ENCODE assay signal across 9 cellular contexts in genomic region chr12:54596526-54596946, GRCh38. TPM values are rescaled to one million over a fixed set of nuclear protein-coding genes. Genes with fewer than 3 reads are reported as not detected.
DNase-seq lines count a peak whose midpoint lies in the region; ATAC-seq and TF ChIP-seq lines count a peak whose summit lies in the region.
"Had no signal": no experiment of that assay in that cellular context is flagged by ENCODE, and none has a peak within 500 bp of the region (broad histone marks: within the 10 kb centered on the region; RNA-seq: fewer than 3 reads in every experiment).

No MANE protein-coding gene starts in this region.

- H3K9ac ChIP-seq in liver (ENCODE audit: low read depth in 1 of 2, low read length in 2 of 2) = no peak overlapping the region
- H3K9ac ChIP-seq: BLaER1 treated with 17β-estradiol and CSF1 and Interleukin-3, amounts not matched to agents 10 nM and 100 nM had no signal

- ATAC-seq in GM21390 (IDR thresholded peaks at IDR 0.05; ENCODE audit: unreplicated experiment) = no peak

- H3K27ac ChIP-seq in liver (ENCODE audit: low read depth in 1 of 2, low read length in 2 of 2) = no peak overlapping the region
- H3K27ac ChIP-seq: BLaER1 treated with 17β-estradiol and CSF1 and Interleukin-3, amounts not matched to agents 10 nM and 100 nM had no signal

- no peaks in the 10 kb centered on the region for H3K27me3 ChIP-seq in liver (ENCODE audit: control insufficient read depth in 4 of 4, insufficient read depth in 4 of 4, low read length in 3 of 4)
- H3K27me3 ChIP-seq: BLaER1 treated with 17β-estradiol and CSF1 and Interleukin-3, amounts not matched to agents 10 nM and 100 nM had no signal

- H3K36me3 ChIP-seq in liver (ENCODE audit: control insufficient read depth in 4 of 4, insufficient read depth in 3 of 4, low read depth in 1 of 4, low read length in 3 of 4) = no peaks in the 10 kb centered on the region
- H3K36me3 ChIP-seq: BLaER1 treated with 17β-estradiol and CSF1 and Interleukin-3, amounts not matched to agents 10 nM and 100 nM had no signal

- peak; percentile 83 for TF ChIP-seq CTCF in liver (IDR thresholded peaks at IDR 0.05; ENCODE audit: low read depth, low read length, missing input control)

- peaks cover 0 to 9% (median 1%) of the 10 kb centered on the region in 4 donors for H3K4me1 ChIP-seq in liver (ENCODE audit: control insufficient read depth in 4 of 4, insufficient read depth in 4 of 4, low read length in 3 of 4)

- H3K9me3 ChIP-seq in liver (ENCODE audit: control insufficient read depth in 4 of 4, low read length in 3 of 4) = no peaks in the 10 kb centered on the region
- H3K9me3 ChIP-seq: BLaER1 treated with 17β-estradiol and CSF1 and Interleukin-3, amounts not matched to agents 10 nM and 100 nM had no signal

- 11% methylated on average over 3 of the region's 3 CpGs for WGBS in liver

- no peak overlapping the region for H3K4me3 ChIP-seq in liver (ENCODE audit: low read depth in 1 of 3, low read length in 3 of 3)
- H3K4me3 ChIP-seq: BLaER1 treated with 17β-estradiol and CSF1 and Interleukin-3, amounts not matched to agents 10 nM and 100 nM had no signal

- DNase-seq in NCI-H2081 (lab: John Stamatoyannopoulos, UW) = peak; percentile 41 to 42
- no peak for DNase-seq in NCI-H2081 treated with DMSO at 0.1 percent for 48 hours (lab: John Stamatoyannopoulos, UW)
- peak; percentile 12 for DNase-seq in NCI-H146 treated with DMSO at 0.1 percent for 48 hours (lab: John Stamatoyannopoulos, UW; ENCODE audit: unreplicated experiment)
- peak; percentile 74 for DNase-seq in activated CD4-positive, alpha-beta T cell treated with anti-CD3 and anti-CD28 coated beads for 48 hours
- DNase-seq in dermis blood vessel endothelial cell = peak; percentile 80
- peak; percentile 10 for DNase-seq in stimulated activated CD8-positive, alpha-beta memory T cell treated with anti-CD3 and anti-CD28 coated beads, Interleukin-12 subunit alpha, Interleukin-12 subunit beta, amount 100 ng/mL, for 24 hours (ENCODE audit: extremely low read depth)

- peak; percentile 75 to 82 for TF ChIP-seq RAD21 in liver (IDR thresholded peaks at IDR 0.05)

TF ChIP-seq in liver, 16 proteins besides CTCF, POLR2A, EP300 and RAD21:
- TF ChIP-seq GABPA (IDR thresholded peaks at IDR 0.05 in 1 of 2, conservative IDR thresholded peaks at IDR 0.05 in 1 of 2) (no peak), EGR1 (IDR thresholded peaks at IDR 0.05; ENCODE audit: low read depth in 2 of 2) (no peak), RXRA (IDR thresholded peaks at IDR 0.05) (peak in 1 of 2 donors; percentile 20), REST (IDR thresholded peaks at IDR 0.05) (peak; percentile 9), YY1 (IDR thresholded peaks at IDR 0.05) (peak; percentile 12), ZBTB33 (IDR thresholded peaks at IDR 0.05) (no peak), FOXA2 (IDR thresholded peaks at IDR 0.05) (no peak), SP1 (IDR thresholded peaks at IDR 0.05) (peak; percentile 10), ATF3 (IDR thresholded peaks at IDR 0.05) (no peak), HNF4A (conservative IDR thresholded peaks at IDR 0.05) (peak; percentile 60 to 70), MAX (IDR thresholded peaks at IDR 0.05) (no peak), HNF4G (IDR thresholded peaks at IDR 0.05) (no peak), JUND (IDR thresholded peaks at IDR 0.05) (peak in 1 of 2 donors; percentile 40), TAF1 (conservative IDR thresholded peaks at IDR 0.05) (no peak), NR2F2 (IDR thresholded peaks at IDR 0.05) (no peak), FOXA1 (IDR thresholded peaks at IDR 0.05) (no peak)

RNA-seq across cellular contexts. Expression of gene PPP1R1A, which starts 8.1 kb away (rescaled TPM):
- total RNA-seq in dermis blood vessel endothelial cell (0.17 TPM in 1 of 2 replicates, not detected in the other), liver (10 to 100 TPM in 1 of 2 donors, 1 to 10 TPM in 1; 8.1 to 12.4 TPM)
- polyA plus RNA-seq in liver = 100 to 1,000 TPM in 1 of 2 donors, 10 to 100 TPM in 1; 75.2 to 182 TPM

RNA-seq across cellular contexts. Expression of gene LACRT, which starts 38.2 kb away (rescaled TPM):
- total RNA-seq in dermis blood vessel endothelial cell (not detected in 2 replicates), liver (not detected)
- polyA plus RNA-seq in liver = not detected

RNA-seq across cellular contexts. Expression of gene PDE1B, which starts 47.1 kb away (rescaled TPM):
- total RNA-seq in dermis blood vessel endothelial cell (not detected in 2 replicates), liver (1 to 10 TPM; 2.9 to 3.7 TPM)
- 1 to 10 TPM in 1 of 2 donors, under 1 TPM in 1; 0.90 to 1.6 TPM for polyA plus RNA-seq in liver

RNA-seq across cellular contexts. Expression of gene DCD, which starts 51.6 kb away (rescaled TPM):
- total RNA-seq in dermis blood vessel endothelial cell (not detected in 2 replicates), liver (not detected)
- polyA plus RNA-seq in liver = not detected
